In the genomic region with DNA sequence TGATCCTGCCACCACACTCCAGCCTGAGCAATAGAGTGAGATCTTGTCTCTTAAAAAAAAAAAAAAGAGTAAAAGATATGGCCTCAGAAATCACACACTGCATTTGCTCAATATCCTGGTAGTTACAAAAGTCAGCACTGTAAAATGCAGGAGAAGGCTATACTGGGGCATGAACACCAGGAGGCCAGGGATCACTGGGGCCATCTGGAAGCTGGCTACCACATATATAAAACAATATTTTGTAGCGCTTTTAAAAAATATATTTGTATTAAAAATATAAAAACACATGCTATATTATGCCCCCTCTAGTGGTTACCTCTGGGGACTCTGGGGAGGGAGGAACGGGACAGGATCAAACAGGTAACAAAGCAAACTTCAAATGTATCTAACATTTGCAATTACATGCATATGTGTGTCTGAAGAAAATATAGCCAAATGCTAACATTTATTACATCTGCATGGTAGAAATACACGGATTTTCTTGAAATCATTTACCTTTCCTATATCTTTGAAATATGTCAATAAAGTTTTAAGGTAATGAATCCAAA, we compare ENCODE assay signal across 9 cellular contexts. TPM values are rescaled to one million over a fixed set of nuclear protein-coding genes. Genes with fewer than 3 reads are reported as not detected.
DNase-seq lines count a peak whose midpoint lies in the region; ATAC-seq and TF ChIP-seq lines count a peak whose summit lies in the region.
"Had no signal": no experiment of that assay in that cellular context is flagged by ENCODE, and none has a peak within 500 bp of the region (broad histone marks: within the 10 kb centered on the region; RNA-seq: fewer than 3 reads in every experiment).

No MANE protein-coding gene starts in this region.

- H3K4me1 Mint-ChIP-seq in CD14-positive monocyte: peaks cover 42% of the 10 kb centered on the region
- H3K4me1 Mint-ChIP-seq in stimulated activated memory B cell treated with anti-CD40 and anti-IgM and Interleukin-4, amounts not matched to agents 10 μg/mL and 1 μg/mL and 100 μg/mL, for 72 hours: peaks cover 20% of the 10 kb centered on the region

- DNase-seq in CD14-positive monocyte (ENCODE audit: low spot score) (no peak), HEK293T (ENCODE audit: extremely low spot score) (peak; percentile 44), UCSD-AML1 (lab: John Stamatoyannopoulos, UW; ENCODE audit: unreplicated experiment) (peak; percentile 24), germinal center (ENCODE audit: low spot score) (peak; percentile 17), amniotic stem cell (lab: John Stamatoyannopoulos, UW) (no peak), substantia nigra (lab: John Stamatoyannopoulos, UW) (no peak)

- peaks cover 0 to 2% (median 0%) of the 10 kb centered on the region in 7 donors for H3K9me3 Mint-ChIP-seq in CD14-positive monocyte
- H3K9me3 Mint-ChIP-seq in stimulated activated memory B cell treated with anti-CD40 and anti-IgM and Interleukin-4, amounts not matched to agents 10 μg/mL and 1 μg/mL and 100 μg/mL, for 72 hours: no peaks in the 10 kb centered on the region
- H3K9me3 Mint-ChIP-seq: effector memory CD8-positive, alpha-beta T cell had no signal

- CTCF ChIA-PET in HEK293T (lab: Yijun Ruan, JAX): interaction anchor here (0.5 to 1.2 kb wide), 4 partner anchors 43 to 1905 kb away, joined by 3 to 5 read pairs (median 3); no protein-coding TSS in a partner anchor

- no peak overlapping the region for H3K27ac ChIP-seq in substantia nigra (ENCODE audit: low read depth, low read length, poor library complexity, severe bottlenecking)

- intact Hi-C loops in CD14-positive monocyte (cut with micrococcal nuclease): no loop called here

- no peak overlapping the region for H3K4me3 Mint-ChIP-seq in CD14-positive monocyte
- no peak overlapping the region for H3K4me3 Mint-ChIP-seq in stimulated activated memory B cell treated with anti-CD40 and anti-IgM and Interleukin-4, amounts not matched to agents 10 μg/mL and 1 μg/mL and 100 μg/mL, for 72 hours
- H3K4me3 Mint-ChIP-seq: effector memory CD8-positive, alpha-beta T cell had no signal

- no peak for ATAC-seq in stimulated activated memory B cell treated with anti-CD40 and anti-IgM and Interleukin-4, amounts not matched to agents 10 μg/mL and 1 μg/mL and 100 μg/mL, for 72 hours
- no peak for ATAC-seq in GM21526 (IDR thresholded peaks at IDR 0.05; ENCODE audit: low FRiP score, unreplicated experiment)
- ATAC-seq: effector memory CD8-positive, alpha-beta T cell had no signal

- TF ChIP-seq CTCF in CD14-positive monocyte (IDR thresholded peaks at IDR 0.05): peak; percentile 77

- POLR2A ChIA-PET in HEK293T (lab: Yijun Ruan, JAX): no interaction called here

- peak overlapping the region in 3 of 7 donors; percentile 38 to 49 (median 41) for H3K27ac Mint-ChIP-seq in CD14-positive monocyte
- H3K27ac Mint-ChIP-seq in stimulated activated memory B cell treated with anti-CD40 and anti-IgM and Interleukin-4, amounts not matched to agents 10 μg/mL and 1 μg/mL and 100 μg/mL, for 72 hours: no peak overlapping the region
- H3K27ac Mint-ChIP-seq: effector memory CD8-positive, alpha-beta T cell had no signal

- no peaks in the 10 kb centered on the region for H3K27me3 Mint-ChIP-seq in CD14-positive monocyte (ENCODE audit: low read depth in 3 of 3)
- no peaks in the 10 kb centered on the region for H3K27me3 Mint-ChIP-seq in stimulated activated memory B cell treated with anti-CD40 and anti-IgM and Interleukin-4, amounts not matched to agents 10 μg/mL and 1 μg/mL and 100 μg/mL, for 72 hours
- H3K27me3 Mint-ChIP-seq: effector memory CD8-positive, alpha-beta T cell had no signal

- H3K36me3 Mint-ChIP-seq in CD14-positive monocyte: peaks cover 4 to 8% of the 10 kb centered on the region in 2 donors
- H3K36me3 Mint-ChIP-seq in stimulated activated memory B cell treated with anti-CD40 and anti-IgM and Interleukin-4, amounts not matched to agents 10 μg/mL and 1 μg/mL and 100 μg/mL, for 72 hours: no peaks in the 10 kb centered on the region

TF ChIP-seq in HEK293T, 16 proteins besides CTCF, POLR2A, EP300 and RAD21:
- TF ChIP-seq ZNF384 (IDR thresholded peaks at IDR 0.05) (peak; percentile 55), SUZ12 (IDR thresholded peaks at IDR 0.05) (no peak), FOXA1 (IDR thresholded peaks at IDR 0.05) (no peak)
- TF ChIP-seq, protein P1, sequence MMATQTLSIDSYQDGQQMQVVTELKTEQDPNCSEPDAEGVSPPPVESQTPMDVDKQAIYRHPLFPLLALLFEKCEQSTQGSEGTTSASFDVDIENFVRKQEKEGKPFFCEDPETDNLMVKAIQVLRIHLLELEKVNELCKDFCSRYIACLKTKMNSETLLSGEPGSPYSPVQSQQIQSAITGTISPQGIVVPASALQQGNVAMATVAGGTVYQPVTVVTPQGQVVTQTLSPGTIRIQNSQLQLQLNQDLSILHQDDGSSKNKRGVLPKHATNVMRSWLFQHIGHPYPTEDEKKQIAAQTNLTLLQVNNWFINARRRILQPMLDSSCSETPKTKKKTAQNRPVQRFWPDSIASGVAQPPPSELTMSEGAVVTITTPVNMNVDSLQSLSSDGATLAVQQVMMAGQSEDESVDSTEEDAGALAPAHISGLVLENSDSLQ (IDR thresholded peaks at IDR 0.05): no peak

RNA-seq across cellular contexts. Expression of gene C4orf46, which starts 4.0 kb away (rescaled TPM):
- 1 to 10 TPM; 5.4 to 7.6 TPM for polyA plus RNA-seq in CD14-positive monocyte

RNA-seq across cellular contexts. Expression of gene ETFDH, which starts 4.4 kb away (rescaled TPM):
- polyA plus RNA-seq in CD14-positive monocyte: 10 to 100 TPM; 11.9 to 16.8 TPM

RNA-seq across cellular contexts. Expression of gene PPID, which starts 55.5 kb away (rescaled TPM):
- polyA plus RNA-seq in CD14-positive monocyte: 10 to 100 TPM; 18.1 to 30.5 TPM

Comparison
In these comparisons a context has a peak if more than half of its experiments do, and no peak if none do; other contexts are left out.
1. DNase-seq: peak in HEK293T (single experiment), UCSD-AML1 (single experiment) and germinal center (single experiment); none in CD14-positive monocyte (single experiment), amniotic stem cell (single experiment) and substantia nigra (0 of 49).